Comparison of ENCODE assay signal across 15 cellular contexts in the genomic region with DNA sequence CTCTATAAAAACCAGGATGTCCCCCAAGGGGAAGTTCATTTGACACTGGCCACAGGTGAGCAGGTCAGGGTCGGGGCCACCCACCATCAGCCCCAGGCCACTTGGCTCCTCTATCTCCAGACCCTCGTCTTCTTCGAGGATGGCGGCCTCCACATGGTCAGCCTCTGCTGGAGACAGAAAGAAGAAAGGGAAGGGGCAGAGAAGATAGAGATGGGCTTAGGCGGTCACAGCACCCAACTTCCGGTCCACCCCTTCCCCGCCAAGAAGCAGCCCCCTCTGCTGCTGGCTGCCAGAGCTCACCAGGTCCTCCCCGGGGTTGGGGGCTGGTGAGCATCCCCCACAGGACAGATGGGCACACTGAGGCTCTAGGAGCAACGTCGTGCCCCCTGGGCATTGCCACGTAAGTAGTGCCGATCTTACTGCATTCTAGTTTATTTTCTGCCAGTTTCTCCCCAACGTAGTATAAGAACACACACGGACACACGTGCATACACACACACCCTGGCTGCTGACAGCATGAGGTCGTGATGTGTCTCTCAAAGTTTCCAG. TPM values are rescaled to one million over a fixed set of nuclear protein-coding genes. Genes with fewer than 3 reads are reported as not detected.
DNase-seq lines count a peak whose midpoint lies in the region; ATAC-seq and TF ChIP-seq lines count a peak whose summit lies in the region.
"Had no signal": no experiment of that assay in that cellular context is flagged by ENCODE, and none has a peak within 500 bp of the region (broad histone marks: within the 10 kb centered on the region; RNA-seq: fewer than 3 reads in every experiment).

No MANE protein-coding gene starts in this region.

- no peak overlapping the region for H3K9ac ChIP-seq in HUES48 (ENCODE audit: low read depth, low read length)
- no peak overlapping the region for H3K9ac ChIP-seq in neuronal stem cell (ENCODE audit: low read depth, low read length, poor library complexity)

- peak overlapping the region; percentile 16 for H3K18ac ChIP-seq in neuronal stem cell (ENCODE audit: low read length)

- CTCF ChIA-PET in WTC11 (lab: Charles Lee) = interaction anchor here (1.0 to 1.6 kb wide), 3 partner anchors 11 to 222 kb away, joined by 3 to 6 read pairs (median 5); no protein-coding TSS in a partner anchor

- H3K4me2 ChIP-seq in neuronal stem cell (ENCODE audit: insufficient read depth, low read length, poor library complexity, severe bottlenecking) = no peak overlapping the region

- H2AK5ac ChIP-seq in neuronal stem cell (ENCODE audit: low read depth, low read length) = peak overlapping the region; percentile 36

- TF ChIP-seq CTCF in WTC11 (IDR thresholded peaks at IDR 0.05) = no peak

- no peak overlapping the region for H2BK12ac ChIP-seq in neuronal stem cell (ENCODE audit: low read length)

- no peak overlapping the region for H2BK120ac ChIP-seq in neuronal stem cell (ENCODE audit: low read depth, low read length)

- no peak overlapping the region for H3K23ac ChIP-seq in neuronal stem cell (ENCODE audit: low read depth, low read length, poor library complexity)

- H2BK15ac ChIP-seq in neuronal stem cell (ENCODE audit: low read length) = peak overlapping the region; percentile 34

- WGBS in neuronal stem cell (ENCODE audit: extremely low coverage in 2 of 2, insufficient read length in 2 of 2, insufficient replicate concordance in 1 of 2), 2 donors = no CpG with 5 or more reads among the region's 16 CpGs

- ATAC-seq in WTC11 (no peak), GM19035 (IDR thresholded peaks at IDR 0.05; ENCODE audit: unreplicated experiment) (no peak), GM21723 (IDR thresholded peaks at IDR 0.05; ENCODE audit: unreplicated experiment) (no peak)
- ATAC-seq in central memory CD8-positive, alpha-beta T cell (replicated peaks; ENCODE audit: extremely low read depth, poor library complexity, severe bottlenecking) = no peak
- ATAC-seq: heart left ventricle had no signal

- H3K4me3 ChIP-seq in HUES48 (ENCODE audit: low read depth, low read length) (no peak overlapping the region), neuronal stem cell (ENCODE audit: low read length in 2 of 2) (no peak overlapping the region)

- no peaks in the 10 kb centered on the region for H3K9me3 ChIP-seq in HUES48 (ENCODE audit: control insufficient read depth, insufficient read depth, low read length)
- H3K9me3 ChIP-seq in neuronal stem cell (replicated peaks in 1 of 2; ENCODE audit: control insufficient read depth in 2 of 2, insufficient read depth in 1 of 2, low read depth in 1 of 2, low read length in 2 of 2) = no peaks in the 10 kb centered on the region
- H3K9me3 ChIP-seq: heart left ventricle had no signal

- H4K91ac ChIP-seq in neuronal stem cell (ENCODE audit: low read depth, low read length, poor library complexity) = no peak overlapping the region

- H3K4me1 ChIP-seq in HUES48 (ENCODE audit: control insufficient read depth, insufficient read depth, low read length) (peaks cover 69% of the 10 kb centered on the region), neuronal stem cell (ENCODE audit: control insufficient read depth in 2 of 2, insufficient read depth in 1 of 2, low read depth in 1 of 2, low read length in 2 of 2) (peaks cover 0 to 5% of the 10 kb centered on the region in 2 donors)
- H3K4me1 ChIP-seq: heart left ventricle had no signal

- no peak overlapping the region for H4K8ac ChIP-seq in neuronal stem cell (ENCODE audit: low read depth, low read length)

- no peaks in the 10 kb centered on the region for H3K27me3 ChIP-seq in HUES48 (ENCODE audit: control insufficient read depth, insufficient read depth, low read length)
- peaks cover 0 to 100% (median 5%) of the 10 kb centered on the region in 3 experiments for H3K27me3 ChIP-seq in neuronal stem cell (ENCODE audit: control insufficient read depth in 3 of 3, insufficient read depth in 3 of 3, low read depth in 1 of 3, low read length in 3 of 3)

- peak overlapping the region; percentile 50 for H3K4me3 Mint-ChIP-seq in WTC11
- peak overlapping the region; percentile 99 for H3K4me3 Mint-ChIP-seq in central memory CD8-positive, alpha-beta T cell
- H3K4me3 Mint-ChIP-seq: CD14-positive monocyte had no signal

- H3K36me3 ChIP-seq in HUES48 (ENCODE audit: control insufficient read depth, insufficient read depth, low read length) (peaks cover 7% of the 10 kb centered on the region; the same call in 1 of the 2 replicates), neuronal stem cell (replicated peaks in 1 of 2; ENCODE audit: control insufficient read depth in 2 of 2, insufficient read depth in 2 of 2, low read length in 2 of 2) (no peaks in the 10 kb centered on the region)
- H3K36me3 ChIP-seq: heart left ventricle had no signal

- H3K4ac ChIP-seq in neuronal stem cell (ENCODE audit: low read length) = no peak overlapping the region

- no peak overlapping the region for H2AFZ ChIP-seq in neuronal stem cell (ENCODE audit: low read length)

- POLR2A ChIA-PET in WTC11 (lab: Charles Lee) = no interaction called here

- DNase-seq in WTC11 (ENCODE audit: low spot score) (no peak), neuronal stem cell (ENCODE audit: low spot score) (no peak), C1 segment of cervical spinal cord (lab: John Stamatoyannopoulos, UW) (no peak)
- no peak for DNase-seq in central memory CD8-positive, alpha-beta T cell (ENCODE audit: low spot score in 2 of 2)
- no peak for DNase-seq in effector CD8-positive, alpha-beta T cell (lab: John Stamatoyannopoulos, UW)
- DNase-seq: erythroblast, heart left ventricle, left cardiac atrium, NCI-H524 treated with DMSO at 0.1 percent for 48 hours had no signal

- H3K4me1 Mint-ChIP-seq in WTC11 = peaks cover 77% of the 10 kb centered on the region
- peaks cover 92% of the 10 kb centered on the region for H3K4me1 Mint-ChIP-seq in central memory CD8-positive, alpha-beta T cell
- H3K4me1 Mint-ChIP-seq: CD14-positive monocyte had no signal

- peak overlapping the region; percentile 97 for H3K27ac Mint-ChIP-seq in WTC11
- H3K27ac Mint-ChIP-seq in central memory CD8-positive, alpha-beta T cell (ENCODE audit: low read depth) = peak overlapping the region; percentile 100
- H3K27ac Mint-ChIP-seq: CD14-positive monocyte, progenitor cell of endocrine pancreas had no signal

- H3K9me3 Mint-ChIP-seq in WTC11 = no peaks in the 10 kb centered on the region
- H3K9me3 Mint-ChIP-seq in central memory CD8-positive, alpha-beta T cell = no peaks in the 10 kb centered on the region

- no peaks in the 10 kb centered on the region; the same call in 1 of the 2 replicates for H3K27me3 Mint-ChIP-seq in WTC11 (ENCODE audit: low read depth)
- no peaks in the 10 kb centered on the region for H3K27me3 Mint-ChIP-seq in central memory CD8-positive, alpha-beta T cell

- no peaks in the 10 kb centered on the region; the same call in 1 of the 2 replicates for H3K36me3 Mint-ChIP-seq in WTC11
- H3K36me3 Mint-ChIP-seq in central memory CD8-positive, alpha-beta T cell (ENCODE audit: insufficient read depth) = peaks cover 88% of the 10 kb centered on the region
- H3K36me3 Mint-ChIP-seq: CD14-positive monocyte had no signal

- H2BK5ac ChIP-seq in neuronal stem cell (ENCODE audit: low read length) = no peak overlapping the region

- H3K14ac ChIP-seq in neuronal stem cell (ENCODE audit: low read length) = no peak overlapping the region

- H3K27ac ChIP-seq in HUES48 (ENCODE audit: low read depth, low read length) = peak overlapping the region; percentile 21
- no peak overlapping the region for H3K27ac ChIP-seq in neuronal stem cell (replicated peaks; ENCODE audit: low read length)
- H3K27ac ChIP-seq: HL-60 had no signal

- no peaks in the 10 kb centered on the region for H3K79me1 ChIP-seq in neuronal stem cell (ENCODE audit: low read depth, low read length)

TF ChIP-seq in WTC11, 78 proteins besides CTCF, POLR2A, EP300 and RAD21:
- no peak for TF ChIP-seq GRHL2 (CRISPR knock-in tag; IDR thresholded peaks at IDR 0.05; ENCODE audit: insufficient replicate concordance, severe bottlenecking)
- no peak for TF ChIP-seq ZNF138 (CRISPR knock-in tag; conservative IDR thresholded peaks at IDR 0.05)
- no peak for TF ChIP-seq CBFB (CRISPR knock-in tag; IDR thresholded peaks at IDR 0.05; ENCODE audit: low read depth)

RNA-seq across cellular contexts. Expression of gene BCL11B, which starts 14.2 kb away (rescaled TPM):
- total RNA-seq in WTC11 (2021) = 6.7 to 9.1 TPM (median 7.2 TPM) in 3 replicates
- 0.77 TPM for polyA plus RNA-seq in neuronal stem cell (2013, experiment 1 of 2)
- 0.90 TPM for polyA plus RNA-seq in neuronal stem cell (2013, experiment 2 of 2)
- polyA plus RNA-seq: CD14-positive monocyte had no signal
